In the genomic region with DNA sequence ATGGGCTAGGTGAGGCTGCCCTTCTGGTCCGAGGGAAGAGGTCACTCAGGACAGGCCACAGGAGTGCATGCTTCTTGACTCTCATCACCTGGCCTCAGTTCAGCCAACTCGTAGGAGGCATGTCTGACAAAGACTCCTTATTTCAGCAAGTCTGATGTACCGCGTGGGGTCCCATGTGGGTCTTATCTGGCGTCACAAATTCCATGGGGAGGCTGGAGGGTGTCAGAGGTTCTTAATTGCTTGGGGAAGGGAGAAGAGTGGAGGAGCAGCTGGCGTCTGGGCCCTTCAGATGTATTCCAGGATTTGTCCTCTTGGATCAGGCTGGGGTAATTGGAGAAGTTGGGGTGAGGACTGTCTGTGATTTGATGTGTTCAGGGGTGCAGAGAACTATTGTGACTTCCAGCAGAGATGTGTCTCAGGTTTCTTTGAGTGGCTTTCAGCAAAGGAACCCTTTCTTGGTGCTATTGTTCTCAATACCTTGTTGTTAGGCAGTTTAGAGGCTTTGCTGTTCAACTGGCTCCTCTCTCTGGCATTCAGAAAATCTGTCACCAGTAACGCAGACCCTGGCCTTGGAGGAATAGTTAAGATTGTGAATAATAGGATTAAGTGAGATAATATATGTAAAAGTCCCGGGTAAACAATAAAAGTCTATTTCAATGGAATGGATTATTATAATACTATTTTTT, we compare ENCODE assay signal across 16 cellular contexts.
DNase-seq lines count a peak whose midpoint lies in the region; ATAC-seq lines count a peak whose summit lies in the region.
"Had no signal": no experiment of that assay in that cellular context is flagged by ENCODE, and none has a peak within 500 bp of the region (broad histone marks: within the 10 kb centered on the region; RNA-seq: fewer than 3 reads in every experiment).

No MANE protein-coding gene starts in this region.

- DNase-seq in activated naive CD4-positive, alpha-beta T cell treated with anti-CD3 and anti-CD28 coated beads for 36 hours = no peak
- DNase-seq in activated naive CD4-positive, alpha-beta T cell treated with Interleukin-2 at 50 U/mL for 16 hours = no peak
- DNase-seq in NCI-H2171 treated with DMSO at 0.1 percent for 48 hours (lab: John Stamatoyannopoulos, UW) = peak; percentile 91
- DNase-seq in effector memory CD8-positive, alpha-beta T cell = no peak
- no peak for DNase-seq in stimulated activated effector memory CD8-positive, alpha-beta T cell treated with anti-CD3 and anti-CD28 coated beads, Interleukin-12 subunit alpha, Interleukin-12 subunit beta, amount 100 ng/mL, for 72 hours (ENCODE audit: low spot score in 2 of 2)
- DNase-seq in COR-L47 (lab: John Stamatoyannopoulos, UW) = no peak
- DNase-seq: activated CD8-positive, alpha-beta T cell treated with anti-CD3 and anti-CD28 coated beads, Interleukin-2, amount 10 ng/mL, durations not matched to agents 7 days and 5 days; cerebellar nuclear complex; KBM-7; NCI-H1436; NCI-H510A had no signal

- peaks cover 96% of the 10 kb centered on the region for H3K4me1 Mint-ChIP-seq in activated naive CD4-positive, alpha-beta T cell treated with anti-CD3 and anti-CD28 coated beads for 36 hours (ENCODE audit: low read depth)
- H3K4me1 Mint-ChIP-seq in effector memory CD8-positive, alpha-beta T cell (ENCODE audit: low read depth in 2 of 2) = peaks cover 78 to 92% of the 10 kb centered on the region in 2 donors
- peaks cover 95% of the 10 kb centered on the region for H3K4me1 Mint-ChIP-seq in stimulated activated effector memory CD8-positive, alpha-beta T cell treated with anti-CD3 and anti-CD28 coated beads, Interleukin-12 subunit alpha, Interleukin-12 subunit beta, amount 100 ng/mL, for 72 hours

- H3K9me3 Mint-ChIP-seq in activated naive CD4-positive, alpha-beta T cell treated with anti-CD3 and anti-CD28 coated beads for 36 hours = no peaks in the 10 kb centered on the region
- H3K9me3 Mint-ChIP-seq in effector memory CD8-positive, alpha-beta T cell = no peaks in the 10 kb centered on the region
- H3K9me3 Mint-ChIP-seq in stimulated activated effector memory CD8-positive, alpha-beta T cell treated with anti-CD3 and anti-CD28 coated beads, Interleukin-12 subunit alpha, Interleukin-12 subunit beta, amount 100 ng/mL, for 72 hours = no peaks in the 10 kb centered on the region

- intact Hi-C loops in activated naive CD4-positive, alpha-beta T cell treated with anti-CD3 and anti-CD28 coated beads for 36 hours (cut with micrococcal nuclease) = loop anchor here (10.0 kb wide), 2 partner anchors 277 to 1883 kb away; partner anchors contain the start of genes ERH and SLC39A9

- H3K4me3 Mint-ChIP-seq in activated naive CD4-positive, alpha-beta T cell treated with anti-CD3 and anti-CD28 coated beads for 36 hours = no peak overlapping the region
- H3K4me3 Mint-ChIP-seq in effector memory CD8-positive, alpha-beta T cell = no peak overlapping the region
- no peak overlapping the region for H3K4me3 Mint-ChIP-seq in stimulated activated effector memory CD8-positive, alpha-beta T cell treated with anti-CD3 and anti-CD28 coated beads, Interleukin-12 subunit alpha, Interleukin-12 subunit beta, amount 100 ng/mL, for 72 hours
- H3K4me3 Mint-ChIP-seq: activated CD8-positive, alpha-beta T cell treated with anti-CD3 and anti-CD28 coated beads, Interleukin-2, amount 10 ng/mL, durations not matched to agents 7 days and 5 days had no signal

- H3K27ac Mint-ChIP-seq in activated naive CD4-positive, alpha-beta T cell treated with anti-CD3 and anti-CD28 coated beads for 36 hours = peak overlapping the region; percentile 4
- peak overlapping the region; percentile 85 to 87 for H3K27ac Mint-ChIP-seq in effector memory CD8-positive, alpha-beta T cell
- H3K27ac Mint-ChIP-seq in stimulated activated effector memory CD8-positive, alpha-beta T cell treated with anti-CD3 and anti-CD28 coated beads, Interleukin-12 subunit alpha, Interleukin-12 subunit beta, amount 100 ng/mL, for 72 hours = peak overlapping the region; percentile 97

- ATAC-seq in effector memory CD8-positive, alpha-beta T cell (replicated peaks) = no peak
- ATAC-seq in stimulated activated effector memory CD8-positive, alpha-beta T cell treated with anti-CD3 and anti-CD28 coated beads, Interleukin-12 subunit alpha, Interleukin-12 subunit beta, amount 100 ng/mL, for 72 hours = no peak
- ATAC-seq in GM21737 (IDR thresholded peaks at IDR 0.05; ENCODE audit: unreplicated experiment) (no peak), HG03521 (IDR thresholded peaks at IDR 0.05; ENCODE audit: unreplicated experiment) (no peak)
- ATAC-seq: activated CD8-positive, alpha-beta T cell treated with anti-CD3 and anti-CD28 coated beads, Interleukin-2, amount 10 ng/mL, durations not matched to agents 7 days and 5 days; gastroesophageal sphincter; HCT116; Panc1 had no signal

- H3K27me3 Mint-ChIP-seq in activated naive CD4-positive, alpha-beta T cell treated with anti-CD3 and anti-CD28 coated beads for 36 hours (ENCODE audit: low read depth) = no peaks in the 10 kb centered on the region
- no peaks in the 10 kb centered on the region for H3K27me3 Mint-ChIP-seq in effector memory CD8-positive, alpha-beta T cell

- H3K36me3 Mint-ChIP-seq in activated naive CD4-positive, alpha-beta T cell treated with anti-CD3 and anti-CD28 coated beads for 36 hours (ENCODE audit: low read depth) = peaks cover 32% of the 10 kb centered on the region
- peaks cover 40% of the 10 kb centered on the region for H3K36me3 Mint-ChIP-seq in effector memory CD8-positive, alpha-beta T cell (ENCODE audit: insufficient read depth)
- peaks cover 60% of the 10 kb centered on the region for H3K36me3 Mint-ChIP-seq in stimulated activated effector memory CD8-positive, alpha-beta T cell treated with anti-CD3 and anti-CD28 coated beads, Interleukin-12 subunit alpha, Interleukin-12 subunit beta, amount 100 ng/mL, for 72 hours

- CTCF ChIA-PET in activated naive CD4-positive, alpha-beta T cell treated with anti-CD3 and anti-CD28 coated beads for 36 hours (lab: Charles Lee) = interaction anchor here (0.9 kb wide), 1 partner anchor 11 kb away, joined by 3 read pairs; no protein-coding TSS in a partner anchor

Comparison
In these comparisons a context has a peak if more than half of its experiments do, and no peak if none do; other contexts are left out.
1. H3K27ac Mint-ChIP-seq: peak in every context shown above with its lines; median percentile 97 in stimulated activated effector memory CD8-positive, alpha-beta T cell treated with anti-CD3 and anti-CD28 coated beads, Interleukin-12 subunit alpha, Interleukin-12 subunit beta, amount 100 ng/mL, for 72 hours; 86 in effector memory CD8-positive, alpha-beta T cell; 4 in activated naive CD4-positive, alpha-beta T cell treated with anti-CD3 and anti-CD28 coated beads for 36 hours.